22 cellular contexts compared by ENCODE assay signal in the genomic region with DNA sequence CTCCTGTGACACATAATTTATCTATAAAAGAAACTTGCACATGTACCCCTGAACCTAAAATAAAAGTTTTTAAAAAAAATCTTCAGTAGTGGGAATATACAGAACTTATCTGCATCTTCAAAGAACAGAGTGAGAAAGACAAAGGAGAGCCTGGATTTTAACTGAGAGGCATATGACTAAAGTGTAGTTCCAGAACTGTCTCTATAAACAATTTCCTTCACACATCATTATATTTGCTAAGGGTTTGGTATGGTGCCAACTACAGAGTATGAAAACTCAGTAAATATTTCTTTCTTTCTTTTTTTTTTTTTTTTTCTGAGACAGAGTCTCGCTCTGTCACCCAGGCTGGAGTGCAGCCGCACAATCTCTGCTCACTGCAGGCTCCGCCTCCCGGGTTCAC.
"Had no signal": no experiment of that assay in that cellular context is flagged by ENCODE, and none has a peak within 500 bp of the region (broad histone marks: within the 10 kb centered on the region; RNA-seq: fewer than 3 reads in every experiment).

No MANE protein-coding gene starts in this region.

- DNase-seq: IMR-90; Karpas-422; KG1; MG63; NCI-H1092; NCI-H1105 treated with DMSO at 0.1 percent for 48 hours; NCI-H1417 treated with DMSO at 0.1 percent for 48 hours; NCI-H1694; NCI-H187 treated with DMSO at 0.1 percent for 48 hours; NCI-H2171 treated with DMSO at 0.1 percent for 48 hours; NCI-H345; NCI-H446 treated with DMSO at 0.1 percent for 48 hours; NCI-H510A treated with DMSO at 0.1 percent for 48 hours; NCI-H526; NK-92 treated with Interleukin-12 subunit alpha and Interleukin-12 subunit beta, amount 100 ng/mL, for 24 hours; PC-3; SHP77; SK-N-SH; SW 1271 had no signal

- ATAC-seq: HepG2, Panc1, PC-3 had no signal

- H3K9ac ChIP-seq: SK-N-SH had no signal

- H3K27ac ChIP-seq: RWPE1 had no signal

- H3K4me2 ChIP-seq: SK-N-SH had no signal

- H3K36me3 ChIP-seq: MG63 had no signal

- H3K27me3 ChIP-seq: MG63 had no signal

- H3K9me3 ChIP-seq: MG63, SK-N-SH had no signal

- H3K4me3 ChIP-seq: MG63 had no signal
